Comparison of ENCODE assay signal across 8 cellular contexts in the genomic region with DNA sequence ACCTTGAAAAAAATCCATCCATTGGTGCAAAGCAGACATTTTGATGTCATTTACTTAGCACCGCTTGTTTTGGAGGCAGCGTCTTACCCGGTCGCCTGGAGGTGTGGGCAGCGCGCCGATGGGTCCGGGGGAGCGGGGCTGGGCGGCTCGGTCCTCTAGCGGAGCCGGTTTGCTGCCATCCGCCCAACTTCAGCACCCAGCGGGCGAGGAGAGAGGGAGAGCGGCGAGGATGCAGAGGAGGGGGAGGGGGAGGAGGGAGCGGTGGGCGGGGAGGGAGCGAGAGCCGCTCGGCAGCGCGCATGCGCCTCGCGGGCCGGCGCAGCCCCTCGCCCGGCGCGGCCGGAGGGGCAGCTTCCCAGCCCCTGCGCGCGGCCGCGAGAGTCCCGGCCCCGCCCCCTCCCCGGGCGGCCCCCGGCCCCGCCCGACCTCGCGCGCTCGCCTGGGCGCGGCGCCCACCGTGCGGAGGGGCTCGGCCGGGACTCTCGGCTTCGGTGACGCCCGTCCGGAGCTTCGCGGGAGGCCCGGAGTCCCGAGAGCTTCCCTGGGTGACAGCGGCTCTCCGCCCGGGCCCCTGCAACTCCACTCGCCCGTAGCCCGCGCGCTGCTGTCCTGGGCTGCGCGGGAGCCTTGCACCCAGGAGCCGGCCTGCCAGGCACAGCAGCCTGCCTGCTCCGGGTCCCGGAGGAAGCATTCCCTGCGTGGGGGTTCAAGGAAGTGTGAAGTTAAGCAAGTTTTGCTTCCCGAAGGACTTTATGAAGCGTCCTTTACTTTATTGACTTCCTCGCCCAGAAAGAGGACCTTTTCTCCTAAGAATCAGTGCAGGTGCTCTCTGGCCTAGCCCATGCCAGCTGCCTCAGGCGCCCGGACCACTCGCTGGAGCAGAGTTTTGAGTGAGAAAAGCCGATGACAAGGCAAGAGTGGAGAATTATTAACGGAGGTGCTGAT. TPM values are rescaled to one million over a fixed set of nuclear protein-coding genes. Genes with fewer than 3 reads are reported as not detected.
DNase-seq lines count a peak whose midpoint lies in the region; ATAC-seq and TF ChIP-seq lines count a peak whose summit lies in the region.

A gene with protein sequence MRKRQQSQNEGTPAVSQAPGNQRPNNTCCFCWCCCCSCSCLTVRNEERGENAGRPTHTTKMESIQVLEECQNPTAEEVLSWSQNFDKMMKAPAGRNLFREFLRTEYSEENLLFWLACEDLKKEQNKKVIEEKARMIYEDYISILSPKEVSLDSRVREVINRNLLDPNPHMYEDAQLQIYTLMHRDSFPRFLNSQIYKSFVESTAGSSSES (minus strand): TSS at position 246 of the 945 bp plus-strand sequence. CDS start 87,264 bp downstream, outside the sequence.

- peak within 1 kb of the TSS; percentile 74 to 83 (median 77) for H3K4me3 Mint-ChIP-seq in CD4-positive, CD25-positive, alpha-beta regulatory T cell
- H3K4me3 Mint-ChIP-seq in brain = peak within 1 kb of the TSS; percentile 94 to 100 (median 99)

- no peaks in the 10 kb centered on the region for H3K9me3 ChIP-seq in CD4-positive, CD25-positive, alpha-beta regulatory T cell (ENCODE audit: control insufficient read depth in 2 of 2, low read length in 2 of 2)
- no peaks in the 10 kb centered on the region for H3K9me3 ChIP-seq in Peyer's patch

- no peaks in the 10 kb centered on the region for H3K36me3 Mint-ChIP-seq in CD4-positive, CD25-positive, alpha-beta regulatory T cell
- H3K36me3 Mint-ChIP-seq in brain = no peaks in the 10 kb centered on the region

- peak in 2 of 3 donors; percentile 2 to 10 for DNase-seq in CD4-positive, CD25-positive, alpha-beta regulatory T cell
- DNase-seq in Peyer's patch (no peak), retina (peak; percentile 89)
- no peak for DNase-seq in activated effector memory CD4-positive, alpha-beta T cell treated with Interleukin-2 at 50 U/mL for 16 hours

- no peak within 1 kb of the TSS for H3K4me3 ChIP-seq in CD4-positive, CD25-positive, alpha-beta regulatory T cell (ENCODE audit: low read depth, low read length)
- peak within 1 kb of the TSS; percentile 37 to 62 (median 52) for H3K4me3 ChIP-seq in Peyer's patch
- peak within 1 kb of the TSS; percentile 74 for H3K4me3 ChIP-seq in iPS-11a (ENCODE audit: low read depth, low read length)

- H3K9me3 Mint-ChIP-seq in CD4-positive, CD25-positive, alpha-beta regulatory T cell = peaks cover 0 to 3% (median 0%) of the 10 kb centered on the region in 7 donors
- peaks cover 0 to 6% (median 4%) of the 10 kb centered on the region in 5 experiments for H3K9me3 Mint-ChIP-seq in brain

- ATAC-seq in CD4-positive, CD25-positive, alpha-beta regulatory T cell (ENCODE audit: low read depth in 2 of 2) = peak in 1 of 2 donors; percentile 18
- peak; percentile 55 for ATAC-seq in GM19395 (IDR thresholded peaks at IDR 0.05; ENCODE audit: unreplicated experiment)
- peak; percentile 60 for ATAC-seq in HG03460 (IDR thresholded peaks at IDR 0.05; ENCODE audit: unreplicated experiment)

- peaks cover 0 to 24% (median 6%) of the 10 kb centered on the region in 4 donors for H3K4me1 Mint-ChIP-seq in CD4-positive, CD25-positive, alpha-beta regulatory T cell
- H3K4me1 Mint-ChIP-seq in brain = peaks cover 31% of the 10 kb centered on the region

- H3K27ac ChIP-seq in CD4-positive, CD25-positive, alpha-beta regulatory T cell (ENCODE audit: insufficient read depth, low read length, poor library complexity, severe bottlenecking) = no peak within 1 kb of the TSS
- H3K27ac ChIP-seq in Peyer's patch = peak within 1 kb of the TSS in 2 of 4 donors; percentile 25 to 30

- H3K27ac Mint-ChIP-seq in CD4-positive, CD25-positive, alpha-beta regulatory T cell = no peak within 1 kb of the TSS
- peak within 1 kb of the TSS; percentile 79 to 96 (median 95) for H3K27ac Mint-ChIP-seq in brain

- H3K36me3 ChIP-seq in CD4-positive, CD25-positive, alpha-beta regulatory T cell (ENCODE audit: control insufficient read depth, insufficient read depth, low read length) = no peaks in the 10 kb centered on the region
- H3K36me3 ChIP-seq in Peyer's patch = no peaks in the 10 kb centered on the region

- H3K4me1 ChIP-seq in CD4-positive, CD25-positive, alpha-beta regulatory T cell (ENCODE audit: control insufficient read depth, insufficient read depth, low read length, poor library complexity, severe bottlenecking) = peaks cover 15% of the 10 kb centered on the region
- H3K4me1 ChIP-seq in Peyer's patch = peaks cover 0 to 17% (median 2%) of the 10 kb centered on the region in 4 donors

- H3K27me3 Mint-ChIP-seq in CD4-positive, CD25-positive, alpha-beta regulatory T cell = peaks cover 37% of the 10 kb centered on the region
- peaks cover 26% of the 10 kb centered on the region for H3K27me3 Mint-ChIP-seq in brain

- no peak for TF ChIP-seq POLR2A in Peyer's patch (IDR thresholded peaks at IDR 0.05)

- TF ChIP-seq CTCF in Peyer's patch (IDR thresholded peaks at IDR 0.05) (no peak), brain (conservative IDR thresholded peaks at IDR 0.05) (no peak)

- H3K27me3 ChIP-seq in CD4-positive, CD25-positive, alpha-beta regulatory T cell (ENCODE audit: control insufficient read depth, insufficient read depth, low read length) = peaks cover 23% of the 10 kb centered on the region
- H3K27me3 ChIP-seq in Peyer's patch = peaks cover 0 to 5% of the 10 kb centered on the region in 2 donors

RNA-seq across cellular contexts. Expression of the gene that starts here (rescaled TPM):
- total RNA-seq in CD4-positive, CD25-positive, alpha-beta regulatory T cell = not detected
- polyA plus RNA-seq in CD4-positive, CD25-positive, alpha-beta regulatory T cell = under 1 TPM in 1 of 4 donors, not detected in 3; 0.03 TPM
- 1 to 10 TPM in 1 of 4 donors, under 1 TPM in 2, not detected in 1; 0.18 to 2.5 (median 0.67) TPM for total RNA-seq in Peyer's patch
- 5.9 TPM for polyA plus RNA-seq in brain (ENCODE audit: insufficient read depth, low read depth, low replicate concordance)

Comparison
In these comparisons a context has a peak if more than half of its experiments do, and no peak if none do; other contexts are left out.
1. Peak in DNase-seq in CD4-positive, CD25-positive, alpha-beta regulatory T cell; RNA of the gene not detected or under 1 TPM.
2. H3K27ac Mint-ChIP-seq: peak in brain (5 of 5); none in CD4-positive, CD25-positive, alpha-beta regulatory T cell (0 of 3).